22 cellular contexts compared by ENCODE assay signal in the genomic region with DNA sequence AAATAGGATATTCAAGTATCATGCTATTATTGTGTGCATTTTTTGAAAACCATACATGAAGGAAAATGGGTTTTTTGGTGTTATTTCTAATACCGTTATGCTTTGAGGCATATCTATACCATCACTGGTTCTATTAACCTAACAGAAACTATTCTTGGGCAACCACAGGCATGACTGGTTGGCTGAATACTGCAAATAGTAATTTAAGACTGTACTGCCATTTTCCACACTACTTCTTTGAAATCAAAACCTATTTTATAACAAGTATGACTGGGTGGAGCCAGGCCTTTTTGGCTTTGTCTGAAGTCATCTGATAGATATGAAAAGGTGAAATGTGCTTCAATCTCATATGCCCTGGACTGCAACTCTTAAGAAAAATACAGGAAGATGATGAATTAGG.
DNase-seq lines count a peak whose midpoint lies in the region; ATAC-seq and TF ChIP-seq lines count a peak whose summit lies in the region.
"Had no signal": no experiment of that assay in that cellular context is flagged by ENCODE, and none has a peak within 500 bp of the region (broad histone marks: within the 10 kb centered on the region; RNA-seq: fewer than 3 reads in every experiment).

No MANE protein-coding gene starts in this region.

- peak; percentile 68 for ATAC-seq in activated CD4-positive, alpha-beta T cell treated with anti-CD3 and anti-CD28 coated beads for 36 hours
- peak; percentile 56 for ATAC-seq in GM19452 (IDR thresholded peaks at IDR 0.05; ENCODE audit: unreplicated experiment)
- ATAC-seq in HG03571 (IDR thresholded peaks at IDR 0.05; ENCODE audit: unreplicated experiment) = peak; percentile 74
- ATAC-seq in stimulated activated effector memory CD8-positive, alpha-beta T cell treated with anti-CD3 and anti-CD28 coated beads, Interleukin-12 subunit alpha, Interleukin-12 subunit beta, amount 100 ng/mL, for 72 hours = peak; percentile 92
- ATAC-seq: esophagus mucosa, K562, left lobe of liver had no signal

- H3K27ac ChIP-seq in PC-9 = no peak overlapping the region
- H3K27ac ChIP-seq: BLaER1 treated with 17β-estradiol and CSF1 and Interleukin-3, amounts not matched to agents 10 nM and 100 nM; sigmoid colon; stomach; WERI-Rb-1 had no signal

- H3K4me1 Mint-ChIP-seq in activated CD4-positive, alpha-beta T cell treated with anti-CD3 and anti-CD28 coated beads for 36 hours = peaks cover 18% of the 10 kb centered on the region
- H3K4me1 Mint-ChIP-seq in stimulated activated effector memory CD8-positive, alpha-beta T cell treated with anti-CD3 and anti-CD28 coated beads, Interleukin-12 subunit alpha, Interleukin-12 subunit beta, amount 100 ng/mL, for 72 hours = peaks cover 30% of the 10 kb centered on the region
- H3K4me1 Mint-ChIP-seq: nephron progenitor cell had no signal

- H3K27ac Mint-ChIP-seq in activated CD4-positive, alpha-beta T cell treated with anti-CD3 and anti-CD28 coated beads for 36 hours = no peak overlapping the region
- H3K27ac Mint-ChIP-seq in stimulated activated effector memory CD8-positive, alpha-beta T cell treated with anti-CD3 and anti-CD28 coated beads, Interleukin-12 subunit alpha, Interleukin-12 subunit beta, amount 100 ng/mL, for 72 hours = no peak overlapping the region
- H3K27ac Mint-ChIP-seq: nephron progenitor cell, type B pancreatic cell had no signal

- no peaks in the 10 kb centered on the region for H4K20me1 ChIP-seq in PC-9 (ENCODE audit: insufficient read depth)
- H4K20me1 ChIP-seq: BLaER1 treated with 17β-estradiol and CSF1 and Interleukin-3, amounts not matched to agents 10 nM and 100 nM had no signal

- CTCF ChIA-PET in activated CD4-positive, alpha-beta T cell treated with anti-CD3 and anti-CD28 coated beads for 36 hours (lab: Charles Lee) = no interaction called here
- CTCF ChIA-PET in PC-9 (lab: Charles Lee) = no interaction called here

- no peak overlapping the region for H2AFZ ChIP-seq in PC-9

- no peaks in the 10 kb centered on the region for H3K27me3 Mint-ChIP-seq in activated CD4-positive, alpha-beta T cell treated with anti-CD3 and anti-CD28 coated beads for 36 hours
- H3K27me3 Mint-ChIP-seq: type B pancreatic cell had no signal

- H3F3A ChIP-seq in PC-9 (ENCODE audit: insufficient read depth, low read depth) = no peaks in the 10 kb centered on the region

- H3K79me2 ChIP-seq in PC-9 (ENCODE audit: low read depth) = no peaks in the 10 kb centered on the region

- intact Hi-C loops in activated CD4-positive, alpha-beta T cell treated with anti-CD3 and anti-CD28 coated beads for 36 hours (cut with DNase I, micrococcal nuclease) = no loop called here
- intact Hi-C loops in PC-9 (cut with micrococcal nuclease; ENCODE audit: unreplicated experiment) = no loop called here

- no peak overlapping the region for H3K4me2 ChIP-seq in PC-9
- H3K4me2 ChIP-seq: BLaER1 treated with 17β-estradiol and CSF1 and Interleukin-3, amounts not matched to agents 10 nM and 100 nM had no signal

- no peaks in the 10 kb centered on the region for H3K4me1 ChIP-seq in PC-9 (replicated peaks; ENCODE audit: insufficient read depth)
- H3K4me1 ChIP-seq: BLaER1 treated with 17β-estradiol and CSF1 and Interleukin-3, amounts not matched to agents 10 nM and 100 nM had no signal

- no peak overlapping the region for H3K4me3 Mint-ChIP-seq in activated CD4-positive, alpha-beta T cell treated with anti-CD3 and anti-CD28 coated beads for 36 hours
- no peak overlapping the region for H3K4me3 Mint-ChIP-seq in stimulated activated effector memory CD8-positive, alpha-beta T cell treated with anti-CD3 and anti-CD28 coated beads, Interleukin-12 subunit alpha, Interleukin-12 subunit beta, amount 100 ng/mL, for 72 hours
- H3K4me3 Mint-ChIP-seq: nephron progenitor cell, type B pancreatic cell had no signal

- H3K9me3 Mint-ChIP-seq in activated CD4-positive, alpha-beta T cell treated with anti-CD3 and anti-CD28 coated beads for 36 hours (ENCODE audit: low read depth) = peaks cover 11% of the 10 kb centered on the region
- H3K9me3 Mint-ChIP-seq in stimulated activated effector memory CD8-positive, alpha-beta T cell treated with anti-CD3 and anti-CD28 coated beads, Interleukin-12 subunit alpha, Interleukin-12 subunit beta, amount 100 ng/mL, for 72 hours = peaks cover 6% of the 10 kb centered on the region

- no peak overlapping the region for H3K4me3 ChIP-seq in PC-9
- H3K4me3 ChIP-seq: BLaER1 treated with 17β-estradiol and CSF1 and Interleukin-3, amounts not matched to agents 10 nM and 100 nM; K562; sigmoid colon; stomach had no signal

- H3K9me2 ChIP-seq in PC-9 (ENCODE audit: insufficient read depth) = no peaks in the 10 kb centered on the region

- DNase-seq in activated CD4-positive, alpha-beta T cell treated with anti-CD3 and anti-CD28 coated beads for 36 hours = peak; percentile 30
- DNase-seq in activated CD4-positive, alpha-beta T cell treated with anti-CD3 and anti-CD28 coated beads, Interleukin-2, amount 50 U/mL, for 4 hours = no peak
- DNase-seq in stimulated activated effector memory CD8-positive, alpha-beta T cell treated with anti-CD3 and anti-CD28 coated beads, Interleukin-12 subunit alpha, Interleukin-12 subunit beta, amount 100 ng/mL, for 72 hours (ENCODE audit: low spot score in 2 of 2) = no peak
- no peak for DNase-seq in PC-9
- no peak for DNase-seq in DMS79 treated with DMSO at 0.1 percent for 48 hours (lab: John Stamatoyannopoulos, UW)
- DNase-seq in GF-D8 (lab: John Stamatoyannopoulos, UW) = no peak
- DNase-seq: midbrain; NCI-H187 treated with DMSO at 0.1 percent for 48 hours; NCI-H446; nephron progenitor cell; NK-92 treated with Interleukin-12 subunit alpha and Interleukin-12 subunit beta, amount 100 ng/mL, for 24 hours; sigmoid colon; stimulated activated CD4-positive, alpha-beta T cell treated with anti-CD3 and anti-CD28 coated beads, Interleukin-2, amount 100 ng/mL, for 24 hours; stomach; WERI-Rb-1 had no signal

- H3K36me3 ChIP-seq in PC-9 (ENCODE audit: low read depth) = no peaks in the 10 kb centered on the region
- H3K36me3 ChIP-seq: sigmoid colon, stomach, WERI-Rb-1 had no signal

- no peaks in the 10 kb centered on the region for H3K9me3 ChIP-seq in PC-9 (ENCODE audit: insufficient read depth, low read depth)
- H3K9me3 ChIP-seq: sigmoid colon had no signal

- POLR2A ChIA-PET in activated CD4-positive, alpha-beta T cell treated with anti-CD3 and anti-CD28 coated beads for 36 hours (lab: Charles Lee) = no interaction called here
- POLR2A ChIA-PET in PC-9 (lab: Charles Lee; ENCODE audit: unreplicated experiment) = no interaction called here

- TF ChIP-seq CTCF in PC-9 (conservative IDR thresholded peaks at IDR 0.05) = no peak

- H3K36me3 Mint-ChIP-seq in activated CD4-positive, alpha-beta T cell treated with anti-CD3 and anti-CD28 coated beads for 36 hours (ENCODE audit: low read depth) = peaks cover 26% of the 10 kb centered on the region
- H3K36me3 Mint-ChIP-seq in stimulated activated effector memory CD8-positive, alpha-beta T cell treated with anti-CD3 and anti-CD28 coated beads, Interleukin-12 subunit alpha, Interleukin-12 subunit beta, amount 100 ng/mL, for 72 hours = peaks cover 6% of the 10 kb centered on the region

- no peaks in the 10 kb centered on the region for H3K27me3 ChIP-seq in PC-9 (ENCODE audit: insufficient read depth, low read depth)
- H3K27me3 ChIP-seq: BLaER1 treated with 17β-estradiol and CSF1 and Interleukin-3, amounts not matched to agents 10 nM and 100 nM; sigmoid colon; stomach had no signal

- no TSS peak for BruUV-seq in PC-9 (replicated peaks; lab: Mats Ljungman, UMichigan)
